9 cellular contexts compared by ENCODE assay signal in the genomic region with DNA sequence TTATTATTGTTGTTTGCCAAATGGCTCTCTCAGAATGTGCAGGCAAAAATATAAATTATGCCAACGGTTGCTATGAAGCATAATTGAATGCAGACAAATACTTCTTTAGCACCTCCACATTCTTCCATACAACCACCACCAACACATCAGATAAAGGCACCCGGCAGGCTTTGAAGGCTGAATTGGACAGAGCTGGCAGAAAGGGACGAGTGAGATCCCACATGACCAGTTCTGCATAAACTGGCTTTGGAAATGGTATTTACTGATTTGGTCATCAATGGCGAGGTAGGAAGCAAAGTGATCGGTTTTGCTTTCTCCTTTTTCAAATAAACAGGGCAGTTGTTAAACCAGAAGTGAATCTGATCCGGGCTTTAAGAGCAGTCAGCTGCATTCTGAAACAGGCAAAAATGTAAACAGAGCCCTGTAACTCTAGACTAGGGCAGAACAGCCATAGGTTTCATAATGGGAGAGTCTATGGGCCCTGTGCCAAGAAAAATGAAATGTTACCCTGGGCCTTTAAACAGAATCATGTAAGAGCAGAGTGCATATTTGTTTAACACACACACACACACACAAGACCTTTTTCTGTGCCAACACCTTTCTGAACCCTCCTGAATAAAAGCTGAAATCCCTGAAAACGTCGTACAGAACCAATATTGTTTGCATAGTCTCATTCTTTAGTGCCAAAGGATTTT.
DNase-seq lines count a peak whose midpoint lies in the region; ATAC-seq, FAIRE-seq and TF ChIP-seq lines count a peak whose summit lies in the region.
"Had no signal": no experiment of that assay in that cellular context is flagged by ENCODE, and none has a peak within 500 bp of the region (broad histone marks: within the 10 kb centered on the region; RNA-seq: fewer than 3 reads in every experiment).

No MANE protein-coding gene starts in this region.

- H3K27ac ChIP-seq in duodenal mucosa (ENCODE audit: low read depth, low read length): no peak overlapping the region
- H3K27ac ChIP-seq: WERI-Rb-1 had no signal

- H3K36me3 ChIP-seq in duodenal mucosa (ENCODE audit: control insufficient read depth in 1 of 2, insufficient read depth in 2 of 2, low read length in 2 of 2): no peaks in the 10 kb centered on the region

- H3K4me3 ChIP-seq in duodenal mucosa (ENCODE audit: low read depth in 1 of 2, low read length in 2 of 2): peak overlapping the region; percentile 42 to 54

- no peak overlapping the region for H3K9ac ChIP-seq in duodenal mucosa (ENCODE audit: low read depth in 1 of 2, low read length in 2 of 2)

- no peaks in the 10 kb centered on the region for H3K9me3 ChIP-seq in duodenal mucosa (ENCODE audit: control insufficient read depth in 1 of 2, low read length in 2 of 2)

- no peaks in the 10 kb centered on the region for H3K27me3 ChIP-seq in duodenal mucosa (ENCODE audit: control insufficient read depth in 1 of 2, insufficient read depth in 2 of 2, low read length in 2 of 2)

- no peak for TF ChIP-seq POLR2A in GM12891 (IDR thresholded peaks at IDR 0.05; ENCODE audit: low read depth, low read length)

- H3K4me1 ChIP-seq in duodenal mucosa (ENCODE audit: control insufficient read depth in 1 of 2, insufficient read depth in 2 of 2, low read length in 2 of 2): peaks cover 7 to 16% of the 10 kb centered on the region in 2 donors

- no peak for ATAC-seq in GM21390 (IDR thresholded peaks at IDR 0.05; ENCODE audit: unreplicated experiment)

- peak; percentile 84 for DNase-seq in DMS79 treated with DMSO at 0.1 percent for 48 hours (lab: John Stamatoyannopoulos, UW)
- peak; percentile 67 for DNase-seq in NCI-H2196 treated with DMSO at 0.1 percent for 48 hours (lab: John Stamatoyannopoulos, UW; ENCODE audit: unreplicated experiment)
- peak; percentile 26 for DNase-seq in non-pigmented ciliary epithelial cell (ENCODE audit: low read depth)
- no peak for DNase-seq in GM12891 (ENCODE audit: insufficient read length, low spot score)
- DNase-seq in activated CD4-positive, alpha-beta T cell treated with anti-CD3 and anti-CD28 coated beads for 4 hours: no peak
- DNase-seq in AG08395 (ENCODE audit: low spot score): no peak
- DNase-seq: WERI-Rb-1 had no signal

- FAIRE-seq in GM12891 (lab: Jason Lieb, UNC): no peak

TF ChIP-seq in GM12891, 5 proteins besides CTCF, POLR2A, EP300 and RAD21:
- TF ChIP-seq PAX5 (IDR thresholded peaks at IDR 0.05; ENCODE audit: insufficient read depth, low read length, severe bottlenecking) (no peak), POLR2AphosphoS5 (IDR thresholded peaks at IDR 0.05; ENCODE audit: low read depth, low read length) (no peak), TAF1 (IDR thresholded peaks at IDR 0.05; ENCODE audit: low read depth, low read length) (no peak), POU2F2 (IDR thresholded peaks at IDR 0.05; ENCODE audit: low read depth, low read length) (no peak), SPI1 (IDR thresholded peaks at IDR 0.05; ENCODE audit: low read depth, low read length) (no peak)

Comparison
In these comparisons a context has a peak if more than half of its experiments do, and no peak if none do; other contexts are left out.
1. DNase-seq: peak in DMS79 treated with DMSO at 0.1 percent for 48 hours (single experiment), NCI-H2196 treated with DMSO at 0.1 percent for 48 hours (single experiment) and non-pigmented ciliary epithelial cell (single experiment); none in GM12891 (single experiment), activated CD4-positive, alpha-beta T cell treated with anti-CD3 and anti-CD28 coated beads for 4 hours (0 of 2) and AG08395 (single experiment).